In genomic region chr19:47226426-47227346, GRCh38 we compare ENCODE assay signal across 8 cellular contexts. TPM values are rescaled to one million over a fixed set of nuclear protein-coding genes. Genes with fewer than 3 reads are reported as not detected.
A peak's percentile ranks its signal among the peaks of the same experiment; 100 is the strongest.
DNase-seq lines count a peak whose midpoint lies in the region; ATAC-seq and TF ChIP-seq lines count a peak whose summit lies in the region.

No MANE protein-coding gene starts in this region.

- peak overlapping the region; percentile 76 to 90 (median 83) for H3K4me3 ChIP-seq in BLaER1 treated with 17β-estradiol and CSF1 and Interleukin-3, amounts not matched to agents 10 nM and 100 nM
- H3K4me3 ChIP-seq in Panc1 (ENCODE audit: low read depth in 2 of 2, low read length in 2 of 2) (peak overlapping the region; percentile 65 to 78), prostate gland (peak overlapping the region; percentile 45 to 46)

- POLR2A ChIA-PET in Panc1 (lab: Charles Lee): interaction anchor here (0.6 to 1.1 kb wide), 3 partner anchors 12 to 16 kb away, joined by 4 to 5 read pairs (median 5); no protein-coding TSS in a partner anchor

- DNase-seq in Panc1 (ENCODE audit: low read depth, low spot score) (no peak), amygdala (lab: John Stamatoyannopoulos, UW) (peak in 37 of 56 donors; percentile 11 to 64 (median 36)), left ventricle myocardium superior (peak; percentile 92), prostate gland (ENCODE audit: low spot score) (no peak), NCI-H1092 (lab: John Stamatoyannopoulos, UW) (no peak)

- BruUV-seq in Panc1 (replicated peaks; lab: Mats Ljungman, UMichigan): TSS peak; percentile 96

- peak overlapping the region; percentile 95 to 100 (median 96) for H3K27ac ChIP-seq in BLaER1 treated with 17β-estradiol and CSF1 and Interleukin-3, amounts not matched to agents 10 nM and 100 nM
- peak overlapping the region; percentile 95 for H3K27ac ChIP-seq in Panc1 (ENCODE audit: low read length)
- H3K27ac ChIP-seq in prostate gland: peak overlapping the region; percentile 98 to 99

- in situ Hi-C loops in Panc1 (cut with HindIII; ENCODE audit: low pct_unique_long_range_greater_than_20kb, low sequenced_read_pairs): no loop called here

- ATAC-seq in GM18858 (IDR thresholded peaks at IDR 0.05; ENCODE audit: unreplicated experiment): peak; percentile 3
- peak; percentile 28 for ATAC-seq in HG03175 (IDR thresholded peaks at IDR 0.05; ENCODE audit: unreplicated experiment)
- ATAC-seq in Panc1: peak; percentile 60
- ATAC-seq in left ventricle myocardium superior: peak; percentile 80

- TF ChIP-seq POLR2A in prostate gland (IDR thresholded peaks at IDR 0.05): peak; percentile 43

- peaks cover 0 to 49% (median 20%) of the 10 kb centered on the region in 11 experiments; a peak in 10 of 22 replicates for H4K20me1 ChIP-seq in BLaER1 treated with 17β-estradiol and CSF1 and Interleukin-3, amounts not matched to agents 10 nM and 100 nM

- H3K9me3 ChIP-seq in BLaER1 treated with 17β-estradiol and CSF1 and Interleukin-3, amounts not matched to agents 10 nM and 100 nM (replicated peaks in 1 of 11): no peaks in the 10 kb centered on the region
- no peaks in the 10 kb centered on the region for H3K9me3 ChIP-seq in Panc1 (ENCODE audit: control insufficient read depth, insufficient read depth, low read depth, low read length)
- H3K9me3 ChIP-seq in prostate gland: no peaks in the 10 kb centered on the region

- peaks cover 18 to 53% (median 46%) of the 10 kb centered on the region in 10 experiments for H3K4me1 ChIP-seq in BLaER1 treated with 17β-estradiol and CSF1 and Interleukin-3, amounts not matched to agents 10 nM and 100 nM
- H3K4me1 ChIP-seq in Panc1 (ENCODE audit: control insufficient read depth, insufficient read depth, low read length): peaks cover 18% of the 10 kb centered on the region
- H3K4me1 ChIP-seq in prostate gland (replicated peaks): peaks cover 12% of the 10 kb centered on the region

- H3K27me3 ChIP-seq in BLaER1 treated with 17β-estradiol and CSF1 and Interleukin-3, amounts not matched to agents 10 nM and 100 nM: peaks cover 0 to 20% (median 4%) of the 10 kb centered on the region in 11 experiments; a peak in 9 of 22 replicates
- no peaks in the 10 kb centered on the region for H3K27me3 ChIP-seq in Panc1 (ENCODE audit: control insufficient read depth, insufficient read depth, low read length)
- H3K27me3 ChIP-seq in prostate gland (replicated peaks; ENCODE audit: insufficient read depth): no peaks in the 10 kb centered on the region

- 15% methylated on average over 39 of the region's 56 CpGs for WGBS in prostate gland

- H3K4me2 ChIP-seq in BLaER1 treated with 17β-estradiol and CSF1 and Interleukin-3, amounts not matched to agents 10 nM and 100 nM: peak overlapping the region; percentile 87 to 99 (median 93)

- CTCF ChIA-PET in Panc1 (lab: Charles Lee): interaction anchor here (1.4 kb wide), 1 partner anchor 17 kb away, joined by 5 read pairs; no protein-coding TSS in a partner anchor

- peak overlapping the region; percentile 87 to 99 (median 95) for H3K9ac ChIP-seq in BLaER1 treated with 17β-estradiol and CSF1 and Interleukin-3, amounts not matched to agents 10 nM and 100 nM

- peaks cover 9 to 34% (median 29%) of the 10 kb centered on the region in 11 experiments; a peak in 20 of 22 replicates for H3K36me3 ChIP-seq in BLaER1 treated with 17β-estradiol and CSF1 and Interleukin-3, amounts not matched to agents 10 nM and 100 nM
- H3K36me3 ChIP-seq in Panc1 (ENCODE audit: control insufficient read depth, insufficient read depth, low read length) (no peaks in the 10 kb centered on the region; the same call in 1 of the 2 replicates), prostate gland (no peaks in the 10 kb centered on the region)

- intact Hi-C loops in Panc1 (cut with micrococcal nuclease; ENCODE audit: unreplicated experiment): loop anchor here (10.0 kb wide), 1 partner anchor 182 kb away; the partner anchor contains the start of gene TMEM160
- intact Hi-C loops in left ventricle myocardium superior (cut with micrococcal nuclease): no loop called here
- intact Hi-C loops in prostate gland (cut with DNase I): no loop called here

- TF ChIP-seq CTCF in Panc1 (IDR thresholded peaks at IDR 0.05): no peak
- no peak for TF ChIP-seq CTCF in prostate gland (IDR thresholded peaks at IDR 0.05)

RNA-seq across cellular contexts. Expression of gene BBC3, which starts 4.3 kb away (rescaled TPM):
- total RNA-seq in Panc1 (2021; ENCODE audit: unreplicated experiment) (7.6 TPM), left ventricle myocardium superior (5.1 TPM), prostate gland (10 to 100 TPM; 11.1 to 12.8 TPM)
- polyA plus RNA-seq in Panc1 (2012; ENCODE audit: insufficient read length): 12.9 TPM

RNA-seq across cellular contexts. Expression of gene CCDC9, which starts 29.6 kb away (rescaled TPM):
- total RNA-seq in Panc1 (2021; ENCODE audit: unreplicated experiment) (29.2 TPM), left ventricle myocardium superior (19.2 TPM), prostate gland (10 to 100 TPM; 27.9 to 48.7 TPM)
- polyA plus RNA-seq in Panc1 (2012; ENCODE audit: insufficient read length): 31.2 TPM

RNA-seq across cellular contexts. Expression of gene INAFM1, which starts 48.0 kb away (rescaled TPM):
- total RNA-seq in Panc1 (2021; ENCODE audit: unreplicated experiment) (13.1 TPM), left ventricle myocardium superior (12.7 TPM), prostate gland (10 to 100 TPM; 11.4 to 30.2 TPM)
- 23.1 TPM for polyA plus RNA-seq in Panc1 (2012; ENCODE audit: insufficient read length)

Comparison
In these comparisons a context has a peak if more than half of its experiments do, and no peak if none do; other contexts are left out.
1. ATAC-seq: peak in every context shown above with its lines; median percentile 80 in left ventricle myocardium superior; 60 in Panc1; 28 in HG03175; 3 in GM18858.
2. DNase-seq: peak in amygdala (37 of 56) and left ventricle myocardium superior (single experiment); none in Panc1 (single experiment), prostate gland (single experiment) and NCI-H1092 (single experiment).
3. Peak in every context shown above with its lines, with median percentiles within 50 percentile points of each other: H3K27ac ChIP-seq and H3K4me3 ChIP-seq.